ENCODE assay signal across 8 cellular contexts in genomic region chr10:14878266-14879054, GRCh38. TPM values are rescaled to one million over a fixed set of nuclear protein-coding genes. Genes with fewer than 3 reads are reported as not detected.
DNase-seq lines count a peak whose midpoint lies in the region; ATAC-seq and TF ChIP-seq lines count a peak whose summit lies in the region.

Gene SUV39H2 (plus strand): TSS chr10:14878866. CDS start chr10:14878889, 23 bp downstream.

- 0 to 1% methylated on average over 80 to 92 of the region's 92 CpGs for WGBS in esophagus, 2 donors

- peak within 1 kb of the TSS; percentile 83 for H2AFZ ChIP-seq in KMS-11 (ENCODE audit: low read depth)

- peaks cover 5% of the 10 kb centered on the region for H3K36me3 Mint-ChIP-seq in activated T-cell treated with anti-CD3 and anti-CD28 coated beads, Interleukin-2, amount 50 U/mL, for 4 hours (ENCODE audit: insufficient read depth)

- H3K4me3 Mint-ChIP-seq in activated T-cell treated with anti-CD3 and anti-CD28 coated beads, Interleukin-2, amount 50 U/mL, for 4 hours = peak within 1 kb of the TSS; percentile 96

- no peaks in the 10 kb centered on the region for H3K9me3 ChIP-seq in Panc1 (ENCODE audit: control insufficient read depth, insufficient read depth, low read depth, low read length)
- H3K9me3 ChIP-seq in esophagus (ENCODE audit: control insufficient read depth in 2 of 2, insufficient read depth in 1 of 2, low read depth in 1 of 2, low read length in 1 of 2) = no peaks in the 10 kb centered on the region
- no peaks in the 10 kb centered on the region for H3K9me3 ChIP-seq in muscle layer of colon (ENCODE audit: low read length)

- peaks cover 32% of the 10 kb centered on the region for H3K4me1 Mint-ChIP-seq in activated T-cell treated with anti-CD3 and anti-CD28 coated beads, Interleukin-2, amount 50 U/mL, for 4 hours (ENCODE audit: low read depth)

- TF ChIP-seq CTCF in KMS-11 (conservative IDR thresholded peaks at IDR 0.05; ENCODE audit: low read depth, low read length) (no peak), Panc1 (IDR thresholded peaks at IDR 0.05) (no peak)

- H3K4me3 ChIP-seq in KMS-11 (IDR thresholded peaks at IDR 0.05; ENCODE audit: insufficient read depth, low read depth, low read length) (peak within 1 kb of the TSS; percentile 36), Panc1 (ENCODE audit: low read depth in 2 of 2, low read length in 2 of 2) (peak within 1 kb of the TSS; percentile 84 to 86), esophagus (ENCODE audit: low read depth in 1 of 2, low read length in 2 of 2) (peak within 1 kb of the TSS; percentile 88 to 98), muscle layer of colon (ENCODE audit: low read depth in 1 of 2, low read length in 2 of 2) (peak within 1 kb of the TSS; percentile 76 to 90)

- H3K27me3 Mint-ChIP-seq in activated T-cell treated with anti-CD3 and anti-CD28 coated beads, Interleukin-2, amount 50 U/mL, for 4 hours (ENCODE audit: low read depth) = no peaks in the 10 kb centered on the region

- no TSS peak for BruUV-seq in Panc1 (replicated peaks; lab: Mats Ljungman, UMichigan)

- H3K9me3 Mint-ChIP-seq in activated T-cell treated with anti-CD3 and anti-CD28 coated beads, Interleukin-2, amount 50 U/mL, for 4 hours = no peaks in the 10 kb centered on the region

- ATAC-seq in GM21786 (IDR thresholded peaks at IDR 0.05; ENCODE audit: unreplicated experiment) (peak; percentile 87), Panc1 (peak; percentile 98)
- ATAC-seq in activated T-cell treated with anti-CD3 and anti-CD28 coated beads, Interleukin-2, amount 50 U/mL, for 4 hours = peak; percentile 95 to 96

- H3K27ac ChIP-seq in KMS-11 = peak within 1 kb of the TSS; percentile 70
- peak within 1 kb of the TSS; percentile 86 for H3K27ac ChIP-seq in Panc1 (ENCODE audit: low read length)
- peak within 1 kb of the TSS; percentile 96 to 97 for H3K27ac ChIP-seq in esophagus (ENCODE audit: low read depth in 2 of 2, low read length in 1 of 2)
- peak within 1 kb of the TSS; percentile 94 for H3K27ac ChIP-seq in muscle layer of colon (ENCODE audit: low read depth, low read length)

- intact Hi-C loops in Panc1 (cut with micrococcal nuclease; ENCODE audit: unreplicated experiment) = no loop called here

- DNase-seq in DMS79 (lab: John Stamatoyannopoulos, UW) (peak; percentile 57), Panc1 (ENCODE audit: low read depth, low spot score) (peak; percentile 33)
- DNase-seq in activated T-cell treated with anti-CD3 and anti-CD28 coated beads, Interleukin-2, amount 50 U/mL, for 4 hours = peak; percentile 92
- DNase-seq in stimulated activated CD8-positive, alpha-beta memory T cell treated with anti-CD3 and anti-CD28 coated beads, Interleukin-7, amount 100 ng/mL, for 1 hour (ENCODE audit: low read depth in 2 of 2) = peak; percentile 81 to 84

- H3K36me3 ChIP-seq in KMS-11 (ENCODE audit: insufficient read depth) = no peaks in the 10 kb centered on the region
- peaks cover 2% of the 10 kb centered on the region for H3K36me3 ChIP-seq in Panc1 (ENCODE audit: control insufficient read depth, insufficient read depth, low read length)
- no peaks in the 10 kb centered on the region for H3K36me3 ChIP-seq in esophagus (ENCODE audit: control insufficient read depth in 2 of 2, insufficient read depth in 2 of 2, low read length in 1 of 2)
- H3K36me3 ChIP-seq in muscle layer of colon (ENCODE audit: insufficient read depth, low read length) = no peaks in the 10 kb centered on the region

- CTCF ChIA-PET in Panc1 (lab: Charles Lee) = no interaction called here

- no peaks in the 10 kb centered on the region for H3K27me3 ChIP-seq in KMS-11 (ENCODE audit: insufficient read depth, low read depth)
- no peaks in the 10 kb centered on the region for H3K27me3 ChIP-seq in Panc1 (ENCODE audit: control insufficient read depth, insufficient read depth, low read length)
- H3K27me3 ChIP-seq in esophagus (ENCODE audit: control insufficient read depth in 1 of 2, insufficient read depth in 2 of 2, low read length in 2 of 2) = no peaks in the 10 kb centered on the region
- H3K27me3 ChIP-seq in muscle layer of colon (ENCODE audit: control insufficient read depth in 1 of 2, insufficient read depth in 2 of 2, low read length in 2 of 2) = no peaks in the 10 kb centered on the region

- no peaks in the 10 kb centered on the region for H4K20me1 ChIP-seq in KMS-11 (ENCODE audit: insufficient read depth)

- peaks cover 59% of the 10 kb centered on the region for H3K79me2 ChIP-seq in KMS-11 (ENCODE audit: insufficient read depth, low read depth)

- in situ Hi-C loops in Panc1 (cut with HindIII; ENCODE audit: low pct_unique_long_range_greater_than_20kb, low sequenced_read_pairs) = no loop called here

- H3K9ac ChIP-seq in KMS-11 = peak within 1 kb of the TSS; percentile 89
- peak within 1 kb of the TSS; percentile 70 for H3K9ac ChIP-seq in muscle layer of colon (ENCODE audit: low read length)

- peaks cover 23% of the 10 kb centered on the region for H3K4me1 ChIP-seq in KMS-11 (ENCODE audit: low read depth, poor library complexity, severe bottlenecking)
- H3K4me1 ChIP-seq in Panc1 (ENCODE audit: control insufficient read depth, insufficient read depth, low read length) = peaks cover 11% of the 10 kb centered on the region; the same call in 1 of the 2 replicates
- no peaks in the 10 kb centered on the region for H3K4me1 ChIP-seq in esophagus (ENCODE audit: control insufficient read depth in 2 of 2, insufficient read depth in 2 of 2, low read length in 1 of 2)
- H3K4me1 ChIP-seq in muscle layer of colon (ENCODE audit: insufficient read depth, low read length) = peaks cover 21% of the 10 kb centered on the region

- POLR2A ChIA-PET in Panc1 (lab: Charles Lee) = interaction anchor here (0.6 kb wide), 1 partner anchor 540 kb away, joined by 6 read pairs; no protein-coding TSS in a partner anchor

- H3K4me2 ChIP-seq in KMS-11 = peak within 1 kb of the TSS; percentile 95

RNA-seq across cellular contexts. Expression of gene SUV39H2, which starts in this region (rescaled TPM):
- 21.9 TPM for total RNA-seq in Panc1 (2021; ENCODE audit: unreplicated experiment)
- polyA plus RNA-seq in Panc1 (2012; ENCODE audit: insufficient read length) = 6.2 TPM
- total RNA-seq in activated T-cell treated with anti-CD3 and anti-CD28 coated beads, Interleukin-2, amount 50 U/mL, for 4 hours = 10 to 100 TPM; 19.6 to 22.0 (median 21.6) TPM
- 1 to 10 TPM; 1.8 to 4.5 TPM for polyA plus RNA-seq in esophagus

Comparison
In these comparisons a context has a peak if more than half of its experiments do, and no peak if none do; other contexts are left out.
1. Peak in every context shown above with its lines: DNase-seq, ATAC-seq, H3K4me3 ChIP-seq and H3K27ac ChIP-seq.
2. DNase-seq: peak in every context shown above with its lines; median percentile 92 in activated T-cell treated with anti-CD3 and anti-CD28 coated beads, Interleukin-2, amount 50 U/mL, for 4 hours; 82 in stimulated activated CD8-positive, alpha-beta memory T cell treated with anti-CD3 and anti-CD28 coated beads, Interleukin-7, amount 100 ng/mL, for 1 hour; 57 in DMS79; 33 in Panc1.
3. H3K4me3 ChIP-seq: peak in every context shown above with its lines; median percentile 93 in esophagus; 85 in Panc1; 83 in muscle layer of colon; 36 in KMS-11.